ENCODE assay signal across 1 cellular context in genomic region chr10:96043157-96043894, GRCh38.
A peak's percentile ranks its signal among the peaks of the same experiment; 100 is the strongest.
TF ChIP-seq lines count a peak whose summit lies in the region.

Gene CCNJ (plus strand): TSS chr10:96043583. CDS start chr10:96044394, 811 bp downstream.

TF ChIP-seq in HepG2, 621 proteins besides CTCF, POLR2A, EP300 and RAD21 (continued from another document and continues in another):
- TF ChIP-seq TRAFD1 (CRISPR knock-in tag; IDR thresholded peaks at IDR 0.05; ENCODE audit: borderline replicate concordance) (no peak), ZNF256 (CRISPR knock-in tag; conservative IDR thresholded peaks at IDR 0.05) (peak; percentile 64; the same call in 1 of the 2 replicates), ZNF75D (CRISPR knock-in tag; IDR thresholded peaks at IDR 0.05; ENCODE audit: borderline replicate concordance) (no peak; the same call in 1 of the 2 replicates), POLR2AphosphoS5 (IDR thresholded peaks at IDR 0.05; ENCODE audit: low read depth, low read length) (peak; percentile 79), THAP8 (CRISPR knock-in tag; IDR thresholded peaks at IDR 0.05; ENCODE audit: borderline replicate concordance) (no peak; the same call in 1 of the 2 replicates), ZNF121 (CRISPR knock-in tag; IDR thresholded peaks at IDR 0.05) (no peak), BHLHE40 (IDR thresholded peaks at IDR 0.05; ENCODE audit: low read length) (0 out of 2 replicates have a peak, but pooled peaks have one; percentile 19), ZNF329 (CRISPR knock-in tag; IDR thresholded peaks at IDR 0.05; ENCODE audit: low read depth) (peak; percentile 93), SOX5 (CRISPR knock-in tag; IDR thresholded peaks at IDR 0.05; ENCODE audit: borderline replicate concordance) (peak; percentile 57; the same call in 1 of the 2 replicates), RARA (CRISPR knock-in tag; IDR thresholded peaks at IDR 0.05) (0 out of 2 replicates have a peak, but pooled peaks have one; percentile 5), POLR2AphosphoS2 (IDR thresholded peaks at IDR 0.05; ENCODE audit: low read depth, low read length) (no peak), ZNF589 (CRISPR knock-in tag; conservative IDR thresholded peaks at IDR 0.05) (no peak), ZFP91 (CRISPR knock-in tag; IDR thresholded peaks at IDR 0.05; ENCODE audit: borderline replicate concordance) (peak; percentile 84), NFE2L2 (IDR thresholded peaks at IDR 0.05; ENCODE audit: low read length) (no peak), FOXO1 (CRISPR knock-in tag; IDR thresholded peaks at IDR 0.05) (no peak), GPN1 (CRISPR knock-in tag; IDR thresholded peaks at IDR 0.05; ENCODE audit: borderline replicate concordance) (no peak), REXO4 (CRISPR knock-in tag; IDR thresholded peaks at IDR 0.05; ENCODE audit: borderline replicate concordance) (no peak; the same call in 1 of the 2 replicates), SSRP1 (CRISPR knock-in tag; IDR thresholded peaks at IDR 0.05) (no peak), XRCC5 (optimal IDR thresholded peaks at IDR 0.05; ENCODE audit: low read length) (no peak), KDM5B (CRISPR knock-in tag; IDR thresholded peaks at IDR 0.05; ENCODE audit: borderline replicate concordance) (peak; percentile 88; the same call in 1 of the 2 replicates), ZNF383 (CRISPR knock-in tag; IDR thresholded peaks at IDR 0.05; ENCODE audit: borderline replicate concordance) (no peak), ZNF761 (CRISPR knock-in tag; conservative IDR thresholded peaks at IDR 0.05) (peak; percentile 97), MTF1 (CRISPR knock-in tag; IDR thresholded peaks at IDR 0.05) (peak; percentile 15; the same call in 1 of the 2 replicates), PBX3 (CRISPR knock-in tag; IDR thresholded peaks at IDR 0.05; ENCODE audit: borderline replicate concordance) (peak; percentile 16; the same call in 1 of the 2 replicates), ZNF292 (CRISPR knock-in tag; IDR thresholded peaks at IDR 0.05; ENCODE audit: borderline replicate concordance, low read depth) (no peak), FOXO4 (CRISPR knock-in tag; conservative IDR thresholded peaks at IDR 0.05) (no peak), MXD4 (CRISPR knock-in tag; IDR thresholded peaks at IDR 0.05) (peak; percentile 62), ZMYM3 (CRISPR knock-in tag; IDR thresholded peaks at IDR 0.05) (no peak), HIC2 (CRISPR knock-in tag; IDR thresholded peaks at IDR 0.05; ENCODE audit: low read depth) (no peak; the same call in 1 of the 2 replicates), HNF4A (CRISPR knock-in tag; IDR thresholded peaks at IDR 0.05) (no peak), RARG (CRISPR knock-in tag; IDR thresholded peaks at IDR 0.05; ENCODE audit: low read depth) (0 out of 2 replicates have a peak, but pooled peaks have one; percentile 66), ATF1 (CRISPR knock-in tag; IDR thresholded peaks at IDR 0.05) (no peak), TARDBP (CRISPR knock-in tag; IDR thresholded peaks at IDR 0.05) (peak; percentile 71; the same call in 1 of the 2 replicates), SRY (CRISPR knock-in tag; IDR thresholded peaks at IDR 0.05) (peak; percentile 78; the same call in 1 of the 2 replicates), PHF21A (CRISPR knock-in tag; IDR thresholded peaks at IDR 0.05) (peak; percentile 75), ARNTL (CRISPR knock-in tag; IDR thresholded peaks at IDR 0.05) (0 out of 2 replicates have a peak, but pooled peaks have one; percentile 56), ZNF10 (CRISPR knock-in tag; IDR thresholded peaks at IDR 0.05; ENCODE audit: borderline replicate concordance, low read depth) (no peak), MTA3 (CRISPR knock-in tag; IDR thresholded peaks at IDR 0.05) (no peak), HNF4G (IDR thresholded peaks at IDR 0.05; ENCODE audit: borderline replicate concordance, low read depth, low read length) (0 out of 2 replicates have a peak, but pooled peaks have one; percentile 27), HNF4G (CRISPR knock-in tag; IDR thresholded peaks at IDR 0.05; ENCODE audit: borderline replicate concordance, low read depth) (no peak), ZNF891 (CRISPR knock-in tag; IDR thresholded peaks at IDR 0.05) (peak; percentile 67), ZNF451 (CRISPR knock-in tag; IDR thresholded peaks at IDR 0.05) (peak; percentile 71), ZNF326 (CRISPR knock-in tag; IDR thresholded peaks at IDR 0.05; ENCODE audit: borderline replicate concordance) (no peak)
- TF ChIP-seq, protein P1, sequence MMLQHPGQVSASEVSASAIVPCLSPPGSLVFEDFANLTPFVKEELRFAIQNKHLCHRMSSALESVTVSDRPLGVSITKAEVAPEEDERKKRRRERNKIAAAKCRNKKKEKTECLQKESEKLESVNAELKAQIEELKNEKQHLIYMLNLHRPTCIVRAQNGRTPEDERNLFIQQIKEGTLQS (CRISPR knock-in tag; IDR thresholded peaks at IDR 0.05) = no peak
- TF ChIP-seq, protein P2, sequence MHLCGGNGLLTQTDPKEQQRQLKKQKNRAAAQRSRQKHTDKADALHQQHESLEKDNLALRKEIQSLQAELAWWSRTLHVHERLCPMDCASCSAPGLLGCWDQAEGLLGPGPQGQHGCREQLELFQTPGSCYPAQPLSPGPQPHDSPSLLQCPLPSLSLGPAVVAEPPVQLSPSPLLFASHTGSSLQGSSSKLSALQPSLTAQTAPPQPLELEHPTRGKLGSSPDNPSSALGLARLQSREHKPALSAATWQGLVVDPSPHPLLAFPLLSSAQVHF (CRISPR knock-in tag; IDR thresholded peaks at IDR 0.05) = peak; percentile 84
- TF ChIP-seq, protein P3, sequence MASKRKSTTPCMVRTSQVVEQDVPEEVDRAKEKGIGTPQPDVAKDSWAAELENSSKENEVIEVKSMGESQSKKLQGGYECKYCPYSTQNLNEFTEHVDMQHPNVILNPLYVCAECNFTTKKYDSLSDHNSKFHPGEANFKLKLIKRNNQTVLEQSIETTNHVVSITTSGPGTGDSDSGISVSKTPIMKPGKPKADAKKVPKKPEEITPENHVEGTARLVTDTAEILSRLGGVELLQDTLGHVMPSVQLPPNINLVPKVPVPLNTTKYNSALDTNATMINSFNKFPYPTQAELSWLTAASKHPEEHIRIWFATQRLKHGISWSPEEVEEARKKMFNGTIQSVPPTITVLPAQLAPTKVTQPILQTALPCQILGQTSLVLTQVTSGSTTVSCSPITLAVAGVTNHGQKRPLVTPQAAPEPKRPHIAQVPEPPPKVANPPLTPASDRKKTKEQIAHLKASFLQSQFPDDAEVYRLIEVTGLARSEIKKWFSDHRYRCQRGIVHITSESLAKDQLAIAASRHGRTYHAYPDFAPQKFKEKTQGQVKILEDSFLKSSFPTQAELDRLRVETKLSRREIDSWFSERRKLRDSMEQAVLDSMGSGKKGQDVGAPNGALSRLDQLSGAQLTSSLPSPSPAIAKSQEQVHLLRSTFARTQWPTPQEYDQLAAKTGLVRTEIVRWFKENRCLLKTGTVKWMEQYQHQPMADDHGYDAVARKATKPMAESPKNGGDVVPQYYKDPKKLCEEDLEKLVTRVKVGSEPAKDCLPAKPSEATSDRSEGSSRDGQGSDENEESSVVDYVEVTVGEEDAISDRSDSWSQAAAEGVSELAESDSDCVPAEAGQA (IDR thresholded peaks at IDR 0.05; ENCODE audit: low read depth) = no peak
- TF ChIP-seq, protein P3 (CRISPR knock-in tag; IDR thresholded peaks at IDR 0.05; ENCODE audit: borderline replicate concordance) = 0 out of 2 replicates have a peak, but pooled peaks have one; percentile 84
- TF ChIP-seq, protein P4, sequence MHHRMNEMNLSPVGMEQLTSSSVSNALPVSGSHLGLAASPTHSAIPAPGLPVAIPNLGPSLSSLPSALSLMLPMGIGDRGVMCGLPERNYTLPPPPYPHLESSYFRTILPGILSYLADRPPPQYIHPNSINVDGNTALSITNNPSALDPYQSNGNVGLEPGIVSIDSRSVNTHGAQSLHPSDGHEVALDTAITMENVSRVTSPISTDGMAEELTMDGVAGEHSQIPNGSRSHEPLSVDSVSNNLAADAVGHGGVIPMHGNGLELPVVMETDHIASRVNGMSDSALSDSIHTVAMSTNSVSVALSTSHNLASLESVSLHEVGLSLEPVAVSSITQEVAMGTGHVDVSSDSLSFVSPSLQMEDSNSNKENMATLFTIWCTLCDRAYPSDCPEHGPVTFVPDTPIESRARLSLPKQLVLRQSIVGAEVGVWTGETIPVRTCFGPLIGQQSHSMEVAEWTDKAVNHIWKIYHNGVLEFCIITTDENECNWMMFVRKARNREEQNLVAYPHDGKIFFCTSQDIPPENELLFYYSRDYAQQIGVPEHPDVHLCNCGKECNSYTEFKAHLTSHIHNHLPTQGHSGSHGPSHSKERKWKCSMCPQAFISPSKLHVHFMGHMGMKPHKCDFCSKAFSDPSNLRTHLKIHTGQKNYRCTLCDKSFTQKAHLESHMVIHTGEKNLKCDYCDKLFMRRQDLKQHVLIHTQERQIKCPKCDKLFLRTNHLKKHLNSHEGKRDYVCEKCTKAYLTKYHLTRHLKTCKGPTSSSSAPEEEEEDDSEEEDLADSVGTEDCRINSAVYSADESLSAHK (CRISPR knock-in tag; IDR thresholded peaks at IDR 0.05; ENCODE audit: borderline replicate concordance) = no peak
